19 cellular contexts compared by ENCODE assay signal in genomic region chr6:152135755-152136448, GRCh38.
DNase-seq lines count a peak whose midpoint lies in the region; ATAC-seq, FAIRE-seq and TF ChIP-seq lines count a peak whose summit lies in the region.
"Had no signal": no experiment of that assay in that cellular context is flagged by ENCODE, and none has a peak within 500 bp of the region (broad histone marks: within the 10 kb centered on the region; RNA-seq: fewer than 3 reads in every experiment).

No MANE protein-coding gene starts in this region.

- H3K27ac ChIP-seq in CD8-positive, alpha-beta memory T cell (ENCODE audit: low read depth, low read length) = no peak overlapping the region
- no peak overlapping the region for H3K27ac ChIP-seq in IMR-90 (ENCODE audit: insufficient read depth, low read length)
- H3K27ac ChIP-seq: hepatocyte, spleen, thyroid gland had no signal

- H4K91ac ChIP-seq in IMR-90 (ENCODE audit: insufficient read depth, low read depth, low read length) = no peak overlapping the region

- in situ Hi-C loops in IMR-90 (cut with MboI; ENCODE audit: low sequenced_read_pairs) = loop anchor here (25.0 kb wide), 1 partner anchor 699 kb away; no protein-coding TSS in a partner anchor

- peaks cover 0 to 7% of the 10 kb centered on the region in 2 experiments; a peak in 1 of 4 replicates for H3K79me1 ChIP-seq in IMR-90 (ENCODE audit: low read depth in 1 of 2, low read length in 2 of 2)

- H3K18ac ChIP-seq in IMR-90 (ENCODE audit: low read depth, low read length) = no peak overlapping the region

- 95% methylated on average over 2 of the region's 8 CpGs; no CpG with 5 or more reads in 1 of the 2 experiments for WGBS in IMR-90 (ENCODE audit: extremely low coverage in 2 of 2, insufficient read length in 1 of 2), 2 experiments

- intact Hi-C loops in IMR-90 (cut with micrococcal nuclease) = no loop called here

- TF ChIP-seq RAD21 in IMR-90 (IDR thresholded peaks at IDR 0.05; ENCODE audit: low read length) = no peak

- H3K14ac ChIP-seq in IMR-90 (replicated peaks; ENCODE audit: low read depth, low read length) = no peak overlapping the region

- no peak for TF ChIP-seq POLR2A in IMR-90 (IDR thresholded peaks at IDR 0.05; ENCODE audit: low read depth, low read length)

- no peaks in the 10 kb centered on the region for H3K4me1 ChIP-seq in CD8-positive, alpha-beta memory T cell (ENCODE audit: insufficient read depth, low read length)
- H3K4me1 ChIP-seq in IMR-90 (ENCODE audit: control insufficient read depth, insufficient read depth, low read length) = no peaks in the 10 kb centered on the region
- H3K4me1 ChIP-seq: BE2C, thyroid gland had no signal

- DNase-seq in CD8-positive, alpha-beta memory T cell = no peak
- DNase-seq in IMR-90 = no peak
- peak; percentile 54 for DNase-seq in NCI-H69 (lab: John Stamatoyannopoulos, UW)
- no peak for DNase-seq in SKM-1 treated with dmso at 0.1 percent for 144 hours (lab: John Stamatoyannopoulos, UW; ENCODE audit: unreplicated experiment)
- no peak for DNase-seq in occipital lobe (lab: John Stamatoyannopoulos, UW)
- DNase-seq: activated CD4-positive, alpha-beta T cell treated with anti-CD3 and anti-CD28 coated beads, Interleukin-2, amount 50 U/mL, for 4 hours; amygdala; DND-41; effector memory CD4-positive, alpha-beta T cell; HFFc6; left cardiac atrium; NCI-H226; spleen had no signal

- no peaks in the 10 kb centered on the region for H3K9me3 Mint-ChIP-seq in CD8-positive, alpha-beta memory T cell
- H3K9me3 Mint-ChIP-seq: HFFc6; stimulated activated effector memory CD8-positive, alpha-beta T cell treated with anti-CD3 and anti-CD28 coated beads, Interleukin-12 subunit alpha, Interleukin-12 subunit beta, amount 100 ng/mL, for 72 hours had no signal

- no peaks in the 10 kb centered on the region for H3K9me1 ChIP-seq in IMR-90 (ENCODE audit: insufficient read depth, low read length)

- no peak overlapping the region for H2AK5ac ChIP-seq in IMR-90 (ENCODE audit: low read depth, low read length)

- no peak overlapping the region for H3K4me3 Mint-ChIP-seq in CD8-positive, alpha-beta memory T cell
- H3K4me3 Mint-ChIP-seq: HFFc6; stimulated activated effector memory CD8-positive, alpha-beta T cell treated with anti-CD3 and anti-CD28 coated beads, Interleukin-12 subunit alpha, Interleukin-12 subunit beta, amount 100 ng/mL, for 72 hours had no signal

- H2BK15ac ChIP-seq in IMR-90 (ENCODE audit: low read depth, low read length) = no peak overlapping the region

- CTCF ChIA-PET in CD8-positive, alpha-beta memory T cell (lab: Charles Lee) = no interaction called here
- CTCF ChIA-PET in IMR-90 (lab: Yijun Ruan, JAX) = interaction anchor here (1.0 kb wide), 1 partner anchor 10 kb away, joined by 3 read pairs; no protein-coding TSS in a partner anchor

- H3K27me3 Mint-ChIP-seq in CD8-positive, alpha-beta memory T cell = no peaks in the 10 kb centered on the region

- no peak overlapping the region for H3K4me3 ChIP-seq in CD8-positive, alpha-beta memory T cell (ENCODE audit: low read length)
- no peak overlapping the region for H3K4me3 ChIP-seq in IMR-90 (ENCODE audit: insufficient read depth, low read depth, low read length)
- H3K4me3 ChIP-seq: hepatocyte, spleen, thyroid gland had no signal

- ATAC-seq in IMR-90 (ENCODE audit: low read depth) (peak; percentile 35; the same call in 1 of the 2 replicates), HG02981 (IDR thresholded peaks at IDR 0.05; ENCODE audit: unreplicated experiment) (no peak)
- ATAC-seq: stimulated activated effector memory CD8-positive, alpha-beta T cell treated with anti-CD3 and anti-CD28 coated beads, Interleukin-12 subunit alpha, Interleukin-12 subunit beta, amount 100 ng/mL, for 72 hours had no signal

- no peak overlapping the region; the same call in 1 of the 2 replicates for H3K23ac ChIP-seq in IMR-90 (ENCODE audit: low read depth, low read length)

- peak; percentile 89 for FAIRE-seq in islet of Langerhans (lab: Jason Lieb, UNC)

- no peak overlapping the region for H2AK9ac ChIP-seq in IMR-90 (replicated peaks; ENCODE audit: low read depth, low read length, poor library complexity)

- peak overlapping the region in 5 of 8 donors; percentile 12 to 81 (median 24) for H3K27ac Mint-ChIP-seq in CD8-positive, alpha-beta memory T cell
- H3K27ac Mint-ChIP-seq: HFFc6 had no signal

- no peak overlapping the region for H2AFZ ChIP-seq in IMR-90 (replicated peaks; ENCODE audit: low read length, poor library complexity)
- H2AFZ ChIP-seq: hepatocyte had no signal

- no peak overlapping the region for H4K5ac ChIP-seq in IMR-90 (ENCODE audit: low read depth, low read length)

- no peak overlapping the region for H3K4me2 ChIP-seq in IMR-90 (ENCODE audit: low read depth, low read length)
- H3K4me2 ChIP-seq: hepatocyte had no signal

- H3K4me1 Mint-ChIP-seq in CD8-positive, alpha-beta memory T cell = no peaks in the 10 kb centered on the region
- H3K4me1 Mint-ChIP-seq: stimulated activated effector memory CD8-positive, alpha-beta T cell treated with anti-CD3 and anti-CD28 coated beads, Interleukin-12 subunit alpha, Interleukin-12 subunit beta, amount 100 ng/mL, for 72 hours had no signal

- H3K9me3 ChIP-seq in CD8-positive, alpha-beta memory T cell (ENCODE audit: low read length) = no peaks in the 10 kb centered on the region
- H3K9me3 ChIP-seq in IMR-90 (ENCODE audit: control insufficient read depth, insufficient read depth, low read length) = no peaks in the 10 kb centered on the region
- H3K9me3 ChIP-seq: BE2C, spleen, thyroid gland had no signal

- no peak overlapping the region for H3K4ac ChIP-seq in IMR-90 (ENCODE audit: low read depth, low read length)

- no peaks in the 10 kb centered on the region for H4K20me1 ChIP-seq in IMR-90 (ENCODE audit: insufficient read depth, low read length)

- no peak for TF ChIP-seq CTCF in IMR-90 (conservative IDR thresholded peaks at IDR 0.05; ENCODE audit: low read depth, low read length)

- POLR2A ChIA-PET in CD8-positive, alpha-beta memory T cell (lab: Charles Lee) = no interaction called here
- POLR2A ChIA-PET in IMR-90 (lab: Charles Lee; ENCODE audit: unreplicated experiment) = no interaction called here

- H3K36me3 Mint-ChIP-seq in CD8-positive, alpha-beta memory T cell = peaks cover 17 to 94% (median 36%) of the 10 kb centered on the region in 3 donors

- H2BK20ac ChIP-seq in IMR-90 (ENCODE audit: low read depth, low read length) = no peak overlapping the region

- H2BK5ac ChIP-seq in IMR-90 (ENCODE audit: low read depth, low read length, poor library complexity, severe bottlenecking) = no peak overlapping the region

- no peak overlapping the region for H2BK120ac ChIP-seq in IMR-90 (ENCODE audit: low read depth, low read length)

- peaks cover 80% of the 10 kb centered on the region for H3K36me3 ChIP-seq in CD8-positive, alpha-beta memory T cell (ENCODE audit: insufficient read depth, low read length)
- H3K36me3 ChIP-seq in IMR-90 (ENCODE audit: control insufficient read depth, insufficient read depth, low read length) = peaks cover 31% of the 10 kb centered on the region
- H3K36me3 ChIP-seq: BE2C had no signal

- H3K9ac ChIP-seq in IMR-90 (ENCODE audit: low read depth, low read length) = no peak overlapping the region

- dilution Hi-C loops in IMR-90 (cut with HindIII; ENCODE audit: low sequenced_read_pairs, unreplicated experiment) = no loop called here

- H3K56ac ChIP-seq in IMR-90 (ENCODE audit: extremely low read depth, insufficient read depth, low read length) = no peak overlapping the region

- BruUV-seq in IMR-90 (replicated peaks; lab: Mats Ljungman, UMichigan) = no TSS peak

- H4K8ac ChIP-seq in IMR-90 (ENCODE audit: low read depth in 2 of 2, low read length in 2 of 2) = no peak overlapping the region

- H3K27me3 ChIP-seq in CD8-positive, alpha-beta memory T cell (ENCODE audit: insufficient read depth, low read length, poor library complexity, severe bottlenecking) = no peaks in the 10 kb centered on the region
- H3K27me3 ChIP-seq in IMR-90 (ENCODE audit: control insufficient read depth, insufficient read depth, low read length) = no peaks in the 10 kb centered on the region
- H3K27me3 ChIP-seq: BE2C, hepatocyte, spleen, thyroid gland had no signal

TF ChIP-seq in IMR-90, 13 proteins besides CTCF, POLR2A, EP300 and RAD21:
- TF ChIP-seq FOS (IDR thresholded peaks at IDR 0.05; ENCODE audit: low read depth, low read length) (0 out of 2 replicates have a peak, but pooled peaks have one; percentile 9), MAFK (IDR thresholded peaks at IDR 0.05; ENCODE audit: low read depth, low read length) (no peak), RFX5 (IDR thresholded peaks at IDR 0.05; ENCODE audit: low read depth, low read length) (no peak)
TF ChIP-seq in IMR-90: peak in this region for 1.
